Comparison of ENCODE assay signal across 9 cellular contexts in genomic region chr20:33442136-33443005, GRCh38. TPM values are rescaled to one million over a fixed set of nuclear protein-coding genes. Genes with fewer than 3 reads are reported as not detected.
DNase-seq lines count a peak whose midpoint lies in the region; ATAC-seq and TF ChIP-seq lines count a peak whose summit lies in the region.
"Had no signal": no experiment of that assay in that cellular context is flagged by ENCODE, and none has a peak within 500 bp of the region (broad histone marks: within the 10 kb centered on the region; RNA-seq: fewer than 3 reads in every experiment).

No MANE protein-coding gene starts in this region.

- H3K4me1 ChIP-seq in urinary bladder (ENCODE audit: insufficient read depth) = no peaks in the 10 kb centered on the region

- H3K9me3 Mint-ChIP-seq in activated naive CD4-positive, alpha-beta T cell treated with anti-CD3 and anti-CD28 coated beads, Interleukin-2, amount 10 ng/mL, durations not matched to agents 7 days and 5 days = no peaks in the 10 kb centered on the region
- H3K9me3 Mint-ChIP-seq in memory B cell = no peaks in the 10 kb centered on the region

- H3K27ac Mint-ChIP-seq in activated naive CD4-positive, alpha-beta T cell treated with anti-CD3 and anti-CD28 coated beads, Interleukin-2, amount 10 ng/mL, durations not matched to agents 7 days and 5 days = peak overlapping the region; percentile 52
- H3K27ac Mint-ChIP-seq in memory B cell = peak overlapping the region; percentile 79

- peaks cover 29% of the 10 kb centered on the region for H3K4me1 Mint-ChIP-seq in activated naive CD4-positive, alpha-beta T cell treated with anti-CD3 and anti-CD28 coated beads, Interleukin-2, amount 10 ng/mL, durations not matched to agents 7 days and 5 days
- H3K4me1 Mint-ChIP-seq in memory B cell = peaks cover 25% of the 10 kb centered on the region

- no peak overlapping the region for H3K27ac ChIP-seq in urinary bladder (ENCODE audit: low read depth)

- CTCF ChIA-PET in activated naive CD4-positive, alpha-beta T cell treated with anti-CD3 and anti-CD28 coated beads, Interleukin-2, amount 10 ng/mL, durations not matched to agents 7 days and 5 days (lab: Charles Lee) = interaction anchor here (0.9 kb wide), 1 partner anchor 42 kb away, joined by 3 read pairs; no protein-coding TSS in a partner anchor

- ATAC-seq in memory B cell (ENCODE audit: low read depth) = no peak

- H3K27me3 Mint-ChIP-seq in activated naive CD4-positive, alpha-beta T cell treated with anti-CD3 and anti-CD28 coated beads, Interleukin-2, amount 10 ng/mL, durations not matched to agents 7 days and 5 days = peaks cover 22% of the 10 kb centered on the region
- H3K27me3 Mint-ChIP-seq in memory B cell = no peaks in the 10 kb centered on the region

- H3K36me3 Mint-ChIP-seq in activated naive CD4-positive, alpha-beta T cell treated with anti-CD3 and anti-CD28 coated beads, Interleukin-2, amount 10 ng/mL, durations not matched to agents 7 days and 5 days = no peaks in the 10 kb centered on the region
- H3K36me3 Mint-ChIP-seq in memory B cell = no peaks in the 10 kb centered on the region

- WGBS in urinary bladder = 67% methylated on average over 9 of the region's 9 CpGs

- DNase-seq in activated naive CD4-positive, alpha-beta T cell treated with anti-CD3 and anti-CD28 coated beads, Interleukin-2, amount 10 ng/mL, durations not matched to agents 7 days and 5 days = peak; percentile 26
- DNase-seq in activated naive CD4-positive, alpha-beta T cell treated with Interleukin-2 at 50 U/mL for 16 hours = no peak
- DNase-seq in astrocyte of the cerebellum (ENCODE audit: low read depth) (no peak), memory B cell (ENCODE audit: low spot score in 2 of 2) (no peak), SW 1271 (lab: John Stamatoyannopoulos, UW) (no peak), AG08396 (ENCODE audit: low spot score) (no peak)
- DNase-seq in stimulated activated CD4-positive, alpha-beta T cell treated with anti-CD3 and anti-CD28 coated beads, Interleukin-12 subunit alpha, Interleukin-12 subunit beta, amount 100 ng/mL, for 4 hours = no peak
- DNase-seq: NCI-H446 had no signal

- in situ Hi-C loops in astrocyte of the cerebellum (cut with HindIII; ENCODE audit: low sequenced_read_pairs) = no loop called here

- peaks cover 2% of the 10 kb centered on the region for H3K36me3 ChIP-seq in urinary bladder (ENCODE audit: insufficient read depth)

- peak overlapping the region; percentile 55 for H3K4me3 ChIP-seq in astrocyte of the cerebellum (ENCODE audit: low read depth, low read length)
- peak overlapping the region; percentile 88 for H3K4me3 ChIP-seq in urinary bladder (ENCODE audit: low read depth, low read length)

- TF ChIP-seq CTCF in astrocyte of the cerebellum (IDR thresholded peaks at IDR 0.05; ENCODE audit: low read depth, low read length, missing control alignments) = no peak

- peak overlapping the region; percentile 73 for H3K4me3 Mint-ChIP-seq in activated naive CD4-positive, alpha-beta T cell treated with anti-CD3 and anti-CD28 coated beads, Interleukin-2, amount 10 ng/mL, durations not matched to agents 7 days and 5 days
- H3K4me3 Mint-ChIP-seq in memory B cell = peak overlapping the region; percentile 80

RNA-seq across cellular contexts. Expression of gene SNTA1, which starts 1.2 kb away (rescaled TPM):
- total RNA-seq in urinary bladder = 9.3 TPM
- 50.6 TPM for polyA plus RNA-seq in urinary bladder

RNA-seq across cellular contexts. Expression of gene CDK5RAP1, which starts 41.1 kb away (rescaled TPM):
- 16.5 TPM for total RNA-seq in urinary bladder
- polyA plus RNA-seq in urinary bladder = 22.6 TPM

RNA-seq across cellular contexts. Expression of gene CBFA2T2, which starts 47.5 kb away (rescaled TPM):
- total RNA-seq in urinary bladder = 16.0 TPM
- 12.5 TPM for polyA plus RNA-seq in urinary bladder
